Comparison of ENCODE assay signal across 22 cellular contexts in genomic region chr6:32799740-32800139, GRCh38. TPM values are rescaled to one million over a fixed set of nuclear protein-coding genes. Genes with fewer than 3 reads are reported as not detected.
A peak's percentile ranks its signal among the peaks of the same experiment; 100 is the strongest.
DNase-seq lines count a peak whose midpoint lies in the region; ATAC-seq, FAIRE-seq and TF ChIP-seq lines count a peak whose summit lies in the region.
"Had no signal": no experiment of that assay in that cellular context is flagged by ENCODE, and none has a peak within 500 bp of the region (broad histone marks: within the 10 kb centered on the region; RNA-seq: fewer than 3 reads in every experiment).

No MANE protein-coding gene starts in this region.

- H2BK12ac ChIP-seq in H1 (ENCODE audit: low read depth, low read length): no peak overlapping the region

- no peak overlapping the region for H3K27ac Mint-ChIP-seq in MCF 10A (ENCODE audit: low read depth, unreplicated experiment)
- H3K27ac Mint-ChIP-seq: CD4-positive, alpha-beta memory T cell; GM23338; HFFc6 had no signal

- H4K8ac ChIP-seq in H1 (ENCODE audit: extremely low read depth, insufficient read depth, low read length): no peak overlapping the region

- H2AFZ ChIP-seq in OCI-LY1 (ENCODE audit: low read length) (0 out of 2 replicates have a peak overlapping the region, but pooled peaks have one; percentile 37), H1 (ENCODE audit: low read length) (no peak overlapping the region)
- H2AFZ ChIP-seq: GM23338 had no signal

- H3K27ac ChIP-seq in OCI-LY1 (ENCODE audit: low read depth, low read length, poor library complexity, severe bottlenecking): no peak overlapping the region
- H3K27ac ChIP-seq in H1 (ENCODE audit: low read depth, low read length): no peak overlapping the region
- H3K27ac ChIP-seq in testis: no peak overlapping the region
- no peak overlapping the region for H3K27ac ChIP-seq in right cardiac atrium (ENCODE audit: low read length)
- H3K27ac ChIP-seq: A549; BLaER1 treated with 17β-estradiol and CSF1 and Interleukin-3, amounts not matched to agents 10 nM and 100 nM had no signal

- no peak overlapping the region for H2BK120ac ChIP-seq in H1 (replicated peaks; ENCODE audit: low read depth, low read length)

- H3K4me1 Mint-ChIP-seq in MCF 10A (ENCODE audit: insufficient read depth, unreplicated experiment): peaks cover 12% of the 10 kb centered on the region

- H3K4me2 ChIP-seq in OCI-LY1 (ENCODE audit: low read length) (no peak overlapping the region), H1 (ENCODE audit: insufficient read depth in 1 of 2, low read depth in 2 of 2, low read length in 2 of 2) (no peak overlapping the region)
- H3K4me2 ChIP-seq: A549; BLaER1 treated with 17β-estradiol and CSF1 and Interleukin-3, amounts not matched to agents 10 nM and 100 nM; GM23338 had no signal

- H3K9ac ChIP-seq in OCI-LY1 (ENCODE audit: low read length) (no peak overlapping the region), H1 (replicated peaks in 1 of 4; ENCODE audit: extremely low read depth in 1 of 4, low read depth in 3 of 4, low read length in 3 of 4) (no peak overlapping the region; a peak in 1 of 7 replicates)
- H3K9ac ChIP-seq: BLaER1 treated with 17β-estradiol and CSF1 and Interleukin-3, amounts not matched to agents 10 nM and 100 nM had no signal

- H4K5ac ChIP-seq in H1 (ENCODE audit: insufficient read length, low read depth, low read length): no peak overlapping the region

- FAIRE-seq in GM12891 (lab: Jason Lieb, UNC) (peak; percentile 77), H1 (lab: Jason Lieb, UNC) (peak; percentile 7)
- FAIRE-seq: A549, G401.6, H54 had no signal

- POLR2A ChIA-PET in H1 (lab: Charles Lee; ENCODE audit: partially characterized antibody): interaction anchor here (0.6 kb wide), 1 partner anchor 10 kb away, joined by 3 read pairs; no protein-coding TSS in a partner anchor
- POLR2A ChIA-PET in MCF 10A (lab: Yijun Ruan, JAX): interaction anchor here (0.5 to 1.1 kb wide), 3 partner anchors 20 to 612 kb away, joined by 3 to 4 read pairs (median 3); no protein-coding TSS in a partner anchor

- H3K4me3 Mint-ChIP-seq in MCF 10A (ENCODE audit: unreplicated experiment): no peak overlapping the region
- H3K4me3 Mint-ChIP-seq: CD4-positive, alpha-beta memory T cell; GM23338; HFFc6 had no signal

- H2BK20ac ChIP-seq in H1 (ENCODE audit: low read length): no peak overlapping the region

- H2BK5ac ChIP-seq in H1 (ENCODE audit: low read depth, low read length): no peak overlapping the region

- WGBS in H1 (ENCODE audit: extremely low coverage in 1 of 2, insufficient coverage in 1 of 2, insufficient read length in 1 of 2, insufficient replicate concordance in 2 of 2, low coverage in 1 of 2, low lambda C conversion rate in 2 of 2, missing lambda C conversion rate in 1 of 2), 2 experiments: 72% methylated on average over 3 of the region's 3 CpGs; no CpG with 5 or more reads in 1 of the 2 experiments
- WGBS in testis, 2 donors: 82 to 83% methylated on average over 3 of the region's 3 CpGs
- WGBS in right cardiac atrium: 78% methylated on average over 3 of the region's 3 CpGs

- no peak overlapping the region for H3K56ac ChIP-seq in H1 (replicated peaks; ENCODE audit: insufficient read length, low read depth, low read length)

- H3K23me2 ChIP-seq in H1 (ENCODE audit: low read depth, low read length): no peaks in the 10 kb centered on the region

- H2BK15ac ChIP-seq in H1 (ENCODE audit: low read length): no peak overlapping the region

- H3K4me3 ChIP-seq in OCI-LY1 (ENCODE audit: low read depth, low read length, poor library complexity, severe bottlenecking) (no peak overlapping the region), H1 (ENCODE audit: extremely low read depth in 1 of 4, insufficient read depth in 2 of 4, low read depth in 3 of 4, low read length in 4 of 4) (no peak overlapping the region), testis (no peak overlapping the region), right cardiac atrium (ENCODE audit: low read length) (no peak overlapping the region)
- H3K4me3 ChIP-seq: A549; BLaER1 treated with 17β-estradiol and CSF1 and Interleukin-3, amounts not matched to agents 10 nM and 100 nM; GM23338; HAP-1 had no signal

- no peaks in the 10 kb centered on the region for H3K79me1 ChIP-seq in H1 (ENCODE audit: low read depth, low read length)

- no peak for ATAC-seq in right cardiac atrium
- ATAC-seq: A549, GM23338 had no signal

- H3K27me3 Mint-ChIP-seq in MCF 10A (ENCODE audit: insufficient read depth, unreplicated experiment): peaks cover 76% of the 10 kb centered on the region

- no peaks in the 10 kb centered on the region for H3F3A ChIP-seq in OCI-LY1 (ENCODE audit: insufficient read depth, low read length)

- DNase-seq in GM12891 (ENCODE audit: insufficient read length, low spot score) (no peak), H1 (ENCODE audit: low read depth in 1 of 2, low spot score in 2 of 2) (no peak), testis (no peak), NCI-H1105 treated with DMSO at 0.1 percent for 48 hours (lab: John Stamatoyannopoulos, UW) (no peak), MCF 10A (ENCODE audit: unreplicated experiment) (no peak), right cardiac atrium (no peak)
- DNase-seq: 8988T; ACHN; AML-193; BE2C; Calu3; CD4-positive, alpha-beta memory T cell; COR-L47; DMS79 treated with DMSO at 0.1 percent for 48 hours; HFFc6 had no signal

- TF ChIP-seq RAD21 in H1 (IDR thresholded peaks at IDR 0.05 in 1 of 2, conservative IDR thresholded peaks at IDR 0.05 in 1 of 2; ENCODE audit: low read depth in 2 of 2, low read length in 2 of 2): no peak

- H3K4ac ChIP-seq in H1 (replicated peaks; ENCODE audit: insufficient read length, low read depth, low read length): no peak overlapping the region

- no peak overlapping the region for H3K18ac ChIP-seq in H1 (ENCODE audit: extremely low read depth, low read length)

- no peak overlapping the region for H3K14ac ChIP-seq in H1 (ENCODE audit: insufficient read length)

- no TSS peak for BruUV-seq in MCF 10A (replicated peaks; lab: Mats Ljungman, UMichigan)

- H3K4me1 ChIP-seq in OCI-LY1 (ENCODE audit: insufficient read depth, low read length, severe bottlenecking) (peaks cover 15% of the 10 kb centered on the region), H1 (replicated peaks in 1 of 4; ENCODE audit: control insufficient read depth in 3 of 4, insufficient read depth in 4 of 4, low read length in 3 of 4) (peaks cover 0 to 3% (median 0%) of the 10 kb centered on the region in 4 experiments; a peak in 1 of 7 replicates), testis (no peaks in the 10 kb centered on the region), right cardiac atrium (ENCODE audit: control insufficient read depth, insufficient read depth, low read length) (no peaks in the 10 kb centered on the region)
- H3K4me1 ChIP-seq: A549, BE2C had no signal

- H4K91ac ChIP-seq in H1 (replicated peaks; ENCODE audit: insufficient read length, low read length): no peak overlapping the region

- no peaks in the 10 kb centered on the region for H4K20me1 ChIP-seq in OCI-LY1 (ENCODE audit: insufficient read depth, low read length)
- no peaks in the 10 kb centered on the region for H4K20me1 ChIP-seq in H1 (replicated peaks in 1 of 2; ENCODE audit: control insufficient read depth in 1 of 2, insufficient read depth in 2 of 2, low read length in 2 of 2)
- H4K20me1 ChIP-seq: BLaER1 treated with 17β-estradiol and CSF1 and Interleukin-3, amounts not matched to agents 10 nM and 100 nM had no signal

- H3K27me3 ChIP-seq in OCI-LY1 (ENCODE audit: insufficient read depth, low read length) (no peaks in the 10 kb centered on the region; the same call in 1 of the 2 replicates), H1 (replicated peaks in 1 of 4; ENCODE audit: control insufficient read depth in 3 of 4, extremely low read depth in 1 of 4, insufficient read depth in 3 of 4, low read length in 3 of 4) (peaks cover 0 to 1% (median 0%) of the 10 kb centered on the region in 4 experiments; a peak in 1 of 7 replicates), testis (no peaks in the 10 kb centered on the region), right cardiac atrium (ENCODE audit: control insufficient read depth, insufficient read depth) (no peaks in the 10 kb centered on the region)
- H3K27me3 ChIP-seq: BLaER1 treated with 17β-estradiol and CSF1 and Interleukin-3, amounts not matched to agents 10 nM and 100 nM had no signal

- no peak overlapping the region for H3K23ac ChIP-seq in H1 (ENCODE audit: insufficient read length)

- no peak for TF ChIP-seq CTCF in OCI-LY1 (IDR thresholded peaks at IDR 0.05; ENCODE audit: low read length)
- no peak for TF ChIP-seq CTCF in H1 (IDR thresholded peaks at IDR 0.05; ENCODE audit: control extremely low read depth in 1 of 3, insufficient read depth in 1 of 3, low read depth in 1 of 3, low read length in 3 of 3)
- no peak for TF ChIP-seq CTCF in testis (IDR thresholded peaks at IDR 0.05)
- no peak for TF ChIP-seq CTCF in MCF 10A (IDR thresholded peaks at IDR 0.05; ENCODE audit: unreplicated experiment)

- H3K9me2 ChIP-seq in OCI-LY1 (ENCODE audit: low read depth, low read length): no peaks in the 10 kb centered on the region

- H3K9me3 Mint-ChIP-seq in MCF 10A (ENCODE audit: unreplicated experiment): peaks cover 8% of the 10 kb centered on the region

- TF ChIP-seq POLR2A in GM12891 (IDR thresholded peaks at IDR 0.05; ENCODE audit: low read depth, low read length) (no peak), H1 (IDR thresholded peaks at IDR 0.05; ENCODE audit: control extremely low read depth in 1 of 2, low read depth in 2 of 2, low read length in 2 of 2) (no peak), testis (IDR thresholded peaks at IDR 0.05) (no peak)

- no peaks in the 10 kb centered on the region for H3K36me3 Mint-ChIP-seq in MCF 10A (ENCODE audit: insufficient read depth, unreplicated experiment)
- H3K36me3 Mint-ChIP-seq: CD4-positive, alpha-beta memory T cell had no signal

- H3K9me3 ChIP-seq in OCI-LY1 (ENCODE audit: low read length) (peaks cover 7% of the 10 kb centered on the region), H1 (ENCODE audit: insufficient read depth in 2 of 2, low read depth in 1 of 2, low read length in 1 of 2) (peaks cover 4 to 6% of the 10 kb centered on the region in 2 experiments; a peak in 1 of 4 replicates), testis (no peaks in the 10 kb centered on the region), right cardiac atrium (ENCODE audit: control insufficient read depth, low read length) (no peaks in the 10 kb centered on the region)
- H3K9me3 ChIP-seq: BE2C, HAP-1 had no signal

- H3K79me2 ChIP-seq in OCI-LY1 (ENCODE audit: insufficient read depth, low read length): no peaks in the 10 kb centered on the region
- no peaks in the 10 kb centered on the region for H3K79me2 ChIP-seq in H1 (ENCODE audit: control insufficient read depth in 1 of 2, insufficient read depth in 2 of 2, low read length in 2 of 2)

- intact Hi-C loops in testis (cut with DNase I; ENCODE audit: low total_unique reads): loop anchor here (10.0 kb wide), 1 partner anchor 385 kb away; no protein-coding TSS in a partner anchor
- intact Hi-C loops in MCF 10A (cut with micrococcal nuclease): loop anchor here (5.0 kb wide), 1 partner anchor 97 kb away; no protein-coding TSS in a partner anchor
- intact Hi-C loops in right cardiac atrium (cut with DNase I): loop anchor here (5.0 to 10.0 kb wide), 2 partner anchors 385 to 387 kb away; no protein-coding TSS in a partner anchor

- no peak for TF ChIP-seq EP300 in H1 (IDR thresholded peaks at IDR 0.05; ENCODE audit: borderline replicate concordance in 1 of 2, low read depth in 2 of 2, low read length in 2 of 2)

- H2AK5ac ChIP-seq in H1 (ENCODE audit: low read depth, low read length): no peak overlapping the region

- CTCF ChIA-PET in H1 (lab: Charles Lee; ENCODE audit: partially characterized antibody): interaction anchor here (0.6 to 3.0 kb wide), 13 partner anchors 9 to 399 kb away, joined by 3 to 25 read pairs (median 4); partner anchors contain the start of gene TAP2
- CTCF ChIA-PET in MCF 10A (lab: Yijun Ruan, JAX): interaction anchor here (0.6 to 4.3 kb wide), 9 partner anchors 13 to 554 kb away, joined by 3 to 22 read pairs (median 3); no protein-coding TSS in a partner anchor

- H3K36me3 ChIP-seq in OCI-LY1 (ENCODE audit: insufficient read depth, low read length) (no peaks in the 10 kb centered on the region; the same call in 1 of the 2 replicates), H1 (ENCODE audit: control insufficient read depth in 2 of 4, insufficient read depth in 4 of 4, low read length in 3 of 4) (no peaks in the 10 kb centered on the region), testis (ENCODE audit: low read depth, missing control alignments) (no peaks in the 10 kb centered on the region)
- H3K36me3 ChIP-seq: BE2C, HAP-1 had no signal

RNA-seq across cellular contexts. Expression of gene HLA-DOB, which starts 17.1 kb away (rescaled TPM):
- polyA plus RNA-seq in GM12891 (2012; ENCODE audit: low read depth, missing spikeins): 74.3 TPM
- total RNA-seq in H1 (2021; fragmentation: NEBNext Ultra II Directional; extraction: Animal tissue kit (Norgen Biotek cat#: 25700)): 0.27 TPM in 1 of 2 replicates, not detected in the other
- polyA plus RNA-seq in H1 (2011; rRNA removed) (0.19 and 0.35 TPM in 2 replicates), testis (ENCODE audit: insufficient read depth, low read depth, low replicate concordance) (2.3 TPM), right cardiac atrium (0.20 TPM)
- 0.28 TPM for polyA plus RNA-seq in H1 (2011; cell fraction: cytosol; rRNA removed)
- 0.36 TPM for polyA plus RNA-seq in H1 (2011; cell fraction: nucleus; rRNA removed)
- polyA plus RNA-seq in H1 (2012, experiment 1 of 2): 0.20 to 0.55 TPM (median 0.21 TPM) in 3 of 4 replicates, not detected in the other
- 0.37 TPM for polyA plus RNA-seq in H1 (2012, experiment 2 of 2)
- 0.26 TPM for polyA plus RNA-seq in H1 (2013, experiment 1 of 2)
- polyA plus RNA-seq in H1 (2013, experiment 2 of 2): 0.53 TPM
- 0.16 and 0.46 TPM in 2 replicates for polyA minus RNA-seq in H1 (2011; rRNA and poly(A)+ RNA removed)
- polyA minus RNA-seq in H1 (2011; cell fraction: cytosol; rRNA and poly(A)+ RNA removed): not detected
- 0.50 TPM for polyA minus RNA-seq in H1 (2011; cell fraction: nucleus; rRNA and poly(A)+ RNA removed)
- total RNA-seq in testis (1 to 10 TPM in 1 of 2 donors, under 1 TPM in 1; 0.31 to 1.3 TPM), MCF 10A (2022) (0.56 and 0.79 TPM in 2 replicates), right cardiac atrium (under 1 TPM in 2 of 4 donors, not detected in 2; 0.20 to 0.22 TPM)
- total RNA-seq: GM23338 had no signal
- polyA plus RNA-seq: GM23338 had no signal

RNA-seq across cellular contexts. Expression of gene HLA-DQB2, which starts 36.4 kb away (rescaled TPM):
- polyA plus RNA-seq in GM12891 (2012; ENCODE audit: low read depth, missing spikeins): 18.3 TPM
- total RNA-seq in H1 (2021; fragmentation: NEBNext Ultra II Directional; extraction: Animal tissue kit (Norgen Biotek cat#: 25700)): not detected in 2 replicates
- polyA plus RNA-seq in H1 (2011; rRNA removed): not detected in 2 replicates
- polyA plus RNA-seq in H1 (2011; cell fraction: cytosol; rRNA removed): not detected
- not detected for polyA plus RNA-seq in H1 (2011; cell fraction: nucleus; rRNA removed)
- not detected in 4 replicates for polyA plus RNA-seq in H1 (2012, experiment 1 of 2)
- polyA plus RNA-seq in H1 (2012, experiment 2 of 2): not detected
- polyA plus RNA-seq in H1 (2013, experiment 1 of 2): not detected
- polyA plus RNA-seq in H1 (2013, experiment 2 of 2): not detected
- not detected in 2 replicates for polyA minus RNA-seq in H1 (2011; rRNA and poly(A)+ RNA removed)
- polyA minus RNA-seq in H1 (2011; cell fraction: cytosol; rRNA and poly(A)+ RNA removed): not detected
- polyA minus RNA-seq in H1 (2011; cell fraction: nucleus; rRNA and poly(A)+ RNA removed): not detected
- under 1 TPM; 0.62 to 0.79 TPM for total RNA-seq in testis
- polyA plus RNA-seq in testis (ENCODE audit: insufficient read depth, low read depth, low replicate concordance): 6.2 TPM
- not detected in 2 replicates for total RNA-seq in MCF 10A (2022)
- 1 to 10 TPM in 1 of 4 donors, under 1 TPM in 1, not detected in 2; 0.58 to 2.2 TPM for total RNA-seq in right cardiac atrium
- polyA plus RNA-seq in right cardiac atrium: not detected
- total RNA-seq: CD4-positive, alpha-beta memory T cell; GM23338; HFFc6 had no signal
- polyA plus RNA-seq: A549, GM23338 had no signal

RNA-seq across cellular contexts. Expression of gene TAP2, which starts 38.8 kb away (rescaled TPM):
- 43.1 TPM for polyA plus RNA-seq in GM12891 (2012; ENCODE audit: low read depth, missing spikeins)
- 24.3 and 27.2 TPM in 2 replicates for total RNA-seq in H1 (2021; fragmentation: NEBNext Ultra II Directional; extraction: Animal tissue kit (Norgen Biotek cat#: 25700))
- polyA plus RNA-seq in H1 (2011; rRNA removed) (11.3 and 19.9 TPM in 2 replicates), testis (ENCODE audit: insufficient read depth, low read depth, low replicate concordance) (9.1 TPM), right cardiac atrium (11.2 TPM)
- 16.1 TPM for polyA plus RNA-seq in H1 (2011; cell fraction: cytosol; rRNA removed)
- polyA plus RNA-seq in H1 (2011; cell fraction: nucleus; rRNA removed): 56.5 TPM
- polyA plus RNA-seq in H1 (2012, experiment 1 of 2): 8.4 to 30.2 TPM (median 25.2 TPM) in 4 replicates
- polyA plus RNA-seq in H1 (2012, experiment 2 of 2): 9.2 TPM
- 11.3 TPM for polyA plus RNA-seq in H1 (2013, experiment 1 of 2)
- 13.1 TPM for polyA plus RNA-seq in H1 (2013, experiment 2 of 2)
- 18.7 and 33.0 TPM in 2 replicates for polyA minus RNA-seq in H1 (2011; rRNA and poly(A)+ RNA removed)
- 5.8 TPM for polyA minus RNA-seq in H1 (2011; cell fraction: cytosol; rRNA and poly(A)+ RNA removed)
- polyA minus RNA-seq in H1 (2011; cell fraction: nucleus; rRNA and poly(A)+ RNA removed): 13.7 TPM
- total RNA-seq in testis (10 to 100 TPM in 1 of 2 donors, 1 to 10 TPM in 1; 6.3 to 10.2 TPM), MCF 10A (2022) (43.3 and 61.2 TPM in 2 replicates), right cardiac atrium (10 to 100 TPM; 17.0 to 23.3 (median 20.4) TPM)

RNA-seq across cellular contexts. Expression of gene PSMB8, which starts 44.1 kb away (rescaled TPM):
- 241 TPM for polyA plus RNA-seq in GM12891 (2012; ENCODE audit: low read depth, missing spikeins)
- total RNA-seq in H1 (2021; fragmentation: NEBNext Ultra II Directional; extraction: Animal tissue kit (Norgen Biotek cat#: 25700)): 18.4 and 22.0 TPM in 2 replicates
- polyA plus RNA-seq in H1 (2011; rRNA removed) (26.9 and 43.0 TPM in 2 replicates), testis (ENCODE audit: insufficient read depth, low read depth, low replicate concordance) (35.7 TPM), right cardiac atrium (23.0 TPM)
- 33.9 TPM for polyA plus RNA-seq in H1 (2011; cell fraction: cytosol; rRNA removed)
- 26.7 TPM for polyA plus RNA-seq in H1 (2011; cell fraction: nucleus; rRNA removed)
- polyA plus RNA-seq in H1 (2012, experiment 1 of 2): 19.4 to 42.4 TPM (median 35.3 TPM) in 4 replicates
- polyA plus RNA-seq in H1 (2012, experiment 2 of 2): 39.2 TPM
- 17.7 TPM for polyA plus RNA-seq in H1 (2013, experiment 1 of 2)
- 18.9 TPM for polyA plus RNA-seq in H1 (2013, experiment 2 of 2)
- polyA minus RNA-seq in H1 (2011; rRNA and poly(A)+ RNA removed): 11.7 and 15.3 TPM in 2 replicates
- 7.9 TPM for polyA minus RNA-seq in H1 (2011; cell fraction: cytosol; rRNA and poly(A)+ RNA removed)
- 7.9 TPM for polyA minus RNA-seq in H1 (2011; cell fraction: nucleus; rRNA and poly(A)+ RNA removed)
- total RNA-seq in testis (10 to 100 TPM in 1 of 2 donors, 1 to 10 TPM in 1; 4.6 to 11.2 TPM), MCF 10A (2022) (34.1 and 47.3 TPM in 2 replicates), right cardiac atrium (10 to 100 TPM; 14.8 to 28.4 (median 18.8) TPM)

RNA-seq across cellular contexts. Expression of gene TAP1, which starts 53.8 kb away (rescaled TPM):
- polyA plus RNA-seq in GM12891 (2012; ENCODE audit: low read depth, missing spikeins): 128 TPM
- total RNA-seq in H1 (2021; fragmentation: NEBNext Ultra II Directional; extraction: Animal tissue kit (Norgen Biotek cat#: 25700)): 16.8 TPM in 2 replicates
- polyA plus RNA-seq in H1 (2011; rRNA removed) (20.1 and 22.0 TPM in 2 replicates), testis (ENCODE audit: insufficient read depth, low read depth, low replicate concordance) (58.8 TPM), right cardiac atrium (20.1 TPM)
- 21.6 TPM for polyA plus RNA-seq in H1 (2011; cell fraction: cytosol; rRNA removed)
- 35.5 TPM for polyA plus RNA-seq in H1 (2011; cell fraction: nucleus; rRNA removed)
- polyA plus RNA-seq in H1 (2012, experiment 1 of 2): 21.4 to 30.6 TPM (median 29.9 TPM) in 4 replicates
- 30.6 TPM for polyA plus RNA-seq in H1 (2012, experiment 2 of 2)
- 13.5 TPM for polyA plus RNA-seq in H1 (2013, experiment 1 of 2)
- polyA plus RNA-seq in H1 (2013, experiment 2 of 2): 13.6 TPM
- polyA minus RNA-seq in H1 (2011; rRNA and poly(A)+ RNA removed): 30.3 and 33.8 TPM in 2 replicates
- 12.2 TPM for polyA minus RNA-seq in H1 (2011; cell fraction: cytosol; rRNA and poly(A)+ RNA removed)
- 9.6 TPM for polyA minus RNA-seq in H1 (2011; cell fraction: nucleus; rRNA and poly(A)+ RNA removed)
- total RNA-seq in testis (10 to 100 TPM; 45.6 to 57.4 TPM), MCF 10A (2022) (32.3 and 35.2 TPM in 2 replicates), right cardiac atrium (10 to 100 TPM; 15.7 to 25.0 (median 18.6) TPM)
